24 cellular contexts compared by ENCODE assay signal in genomic region chr11:119985551-119985950, GRCh38.
"Had no signal": no experiment of that assay in that cellular context is flagged by ENCODE, and none has a peak within 500 bp of the region (broad histone marks: within the 10 kb centered on the region; RNA-seq: fewer than 3 reads in every experiment).

No MANE protein-coding gene starts in this region.

- H3K4me1 ChIP-seq: colonic mucosa, foreskin keratinocyte, gastrocnemius medialis, gastroesophageal sphincter had no signal

- DNase-seq: colonic mucosa; cortex of kidney; dermis blood vessel endothelial cell; dorsolateral prefrontal cortex; effector CD4-positive, alpha-beta T cell; effector CD8-positive, alpha-beta T cell; effector memory CD4-positive, alpha-beta T cell; effector memory CD8-positive, alpha-beta T cell; endodermal cell; erythroblast; esophagus squamous epithelium; foreskin fibroblast; foreskin keratinocyte; foreskin melanocyte; gastrocnemius medialis; glutamatergic neuron; head of caudate nucleus; heart left ventricle; heart right ventricle had no signal

- H3K4me3 ChIP-seq: colonic mucosa, coronary artery, dorsolateral prefrontal cortex, esophagus muscularis mucosa, esophagus squamous epithelium, gastrocnemius medialis, gastroesophageal sphincter, heart left ventricle, heart right ventricle had no signal

- ATAC-seq: effector memory CD8-positive, alpha-beta T cell; esophagus mucosa; foreskin keratinocyte; gastrocnemius medialis; gastroesophageal sphincter; heart left ventricle; heart right ventricle had no signal

- H3K27me3 ChIP-seq: colonic mucosa, dorsolateral prefrontal cortex, gastrocnemius medialis had no signal

- H3K9me3 ChIP-seq: colonic mucosa, esophagus muscularis mucosa, esophagus squamous epithelium, gastrocnemius medialis, gastroesophageal sphincter, heart left ventricle, heart right ventricle had no signal

- H3K36me3 ChIP-seq: colonic mucosa, esophagus muscularis mucosa, esophagus squamous epithelium, gastrocnemius medialis, gastroesophageal sphincter, heart left ventricle, heart right ventricle had no signal

- H3K27ac ChIP-seq: colonic mucosa, coronary artery, epithelial cell of prostate, esophagus muscularis mucosa, esophagus squamous epithelium, foreskin keratinocyte, gastrocnemius medialis, gastroesophageal sphincter, heart left ventricle, heart right ventricle had no signal
